ENCODE assay signal across 18 cellular contexts in genomic region chr6:114559419-114559818, GRCh38.
DNase-seq lines count a peak whose midpoint lies in the region; TF ChIP-seq lines count a peak whose summit lies in the region.
"Had no signal": no experiment of that assay in that cellular context is flagged by ENCODE, and none has a peak within 500 bp of the region (broad histone marks: within the 10 kb centered on the region; RNA-seq: fewer than 3 reads in every experiment).

No MANE protein-coding gene starts in this region.

- H3K56ac ChIP-seq in H9 (ENCODE audit: insufficient read length, low read depth, low read length): no peak overlapping the region

- H3T11ph ChIP-seq in H9 (ENCODE audit: low read length): no peak overlapping the region

- TF ChIP-seq EP300 in SK-N-SH (IDR thresholded peaks at IDR 0.05; ENCODE audit: borderline replicate concordance in 1 of 2, low read depth in 1 of 2, low read length in 1 of 2): no peak; a peak in 1 of 4 replicates
- peak; percentile 92 for TF ChIP-seq EP300 in neural cell (conservative IDR thresholded peaks at IDR 0.05; ENCODE audit: poor library complexity, severe bottlenecking)

- H4K91ac ChIP-seq in H9 (ENCODE audit: insufficient read length, low read depth, low read length): no peak overlapping the region

- no peak overlapping the region for H2AK5ac ChIP-seq in H9 (ENCODE audit: insufficient read length, low read length)

- H3K4me3 ChIP-seq in SK-N-SH (ENCODE audit: low read depth in 2 of 2, low read length in 1 of 2) (no peak overlapping the region), neural cell (ENCODE audit: low read length) (no peak overlapping the region)
- H3K4me3 ChIP-seq: BLaER1 had no signal

- DNase-seq in NCI-H1930 (lab: John Stamatoyannopoulos, UW) (peak; percentile 40 to 46), NCI-H69 (lab: John Stamatoyannopoulos, UW) (peak; percentile 11), SK-N-SH (no peak), H9 (no peak), SKM-1 treated with dmso at 0.1 percent for 144 hours (lab: John Stamatoyannopoulos, UW; ENCODE audit: unreplicated experiment) (no peak), A172 (ENCODE audit: low spot score) (no peak)
- DNase-seq: CD4-positive, CD25-positive, alpha-beta regulatory T cell; CD8-positive, alpha-beta T cell; DMS 273 treated with DMSO at 0.1 percent for 48 hours; DMS79; EL; GF-D8; GOT3; HCEC 1CT had no signal

- H3K79me1 ChIP-seq in H9 (ENCODE audit: insufficient read depth, low read depth, low read length, poor library complexity, severe bottlenecking): no peaks in the 10 kb centered on the region

- H2BK15ac ChIP-seq in H9 (ENCODE audit: low read depth, low read length): no peak overlapping the region

- H3K14ac ChIP-seq in H9 (ENCODE audit: insufficient read depth, low read length): no peak overlapping the region

- TF ChIP-seq RAD21 in SK-N-SH (IDR thresholded peaks at IDR 0.05; ENCODE audit: low read length) (no peak), neural cell (conservative IDR thresholded peaks at IDR 0.05) (no peak)

- no peaks in the 10 kb centered on the region for H3K23me2 ChIP-seq in H9 (ENCODE audit: insufficient read length, low read depth, low read length, poor library complexity, severe bottlenecking)

- H4K8ac ChIP-seq in H9 (replicated peaks; ENCODE audit: insufficient read length, low read depth, low read length): no peak overlapping the region

- H2BK120ac ChIP-seq in H9 (ENCODE audit: low read depth, low read length, poor library complexity, severe bottlenecking): no peak overlapping the region

- H2BK20ac ChIP-seq in H9 (ENCODE audit: low read depth, low read length, poor library complexity, severe bottlenecking): no peak overlapping the region

- POLR2A ChIA-PET in SK-N-SH (lab: Yijun Ruan, JAX): no interaction called here

- H3K27me3 Mint-ChIP-seq in H9 (ENCODE audit: low read depth): no peaks in the 10 kb centered on the region
- H3K27me3 Mint-ChIP-seq: B cell; CD4-positive, CD25-positive, alpha-beta regulatory T cell had no signal

- H3F3A ChIP-seq in SK-N-SH (replicated peaks; ENCODE audit: insufficient read depth): no peaks in the 10 kb centered on the region
- H3F3A ChIP-seq in neural cell (ENCODE audit: insufficient read depth, low read length, poor library complexity, severe bottlenecking): no peaks in the 10 kb centered on the region

- no peak for TF ChIP-seq CTCF in SK-N-SH (IDR thresholded peaks at IDR 0.05)
- no peak for TF ChIP-seq CTCF in neural cell (IDR thresholded peaks at IDR 0.05; ENCODE audit: poor library complexity, severe bottlenecking)
- TF ChIP-seq CTCF in H9 (conservative IDR thresholded peaks at IDR 0.05): no peak

- H3K79me2 ChIP-seq in SK-N-SH (ENCODE audit: insufficient read depth): no peaks in the 10 kb centered on the region
- no peaks in the 10 kb centered on the region for H3K79me2 ChIP-seq in neural cell (replicated peaks; ENCODE audit: insufficient read depth, low read length)
- H3K79me2 ChIP-seq in H9 (ENCODE audit: insufficient read depth, low read length): no peaks in the 10 kb centered on the region

- H3K9ac ChIP-seq in SK-N-SH (no peak overlapping the region), neural cell (ENCODE audit: low read length) (no peak overlapping the region), H9 (ENCODE audit: extremely low read depth, insufficient read length, low read length) (no peak overlapping the region)
- H3K9ac ChIP-seq: BLaER1 had no signal

- no peak overlapping the region for H3K4me2 ChIP-seq in SK-N-SH
- H3K4me2 ChIP-seq in neural cell (ENCODE audit: low read length): no peak overlapping the region
- no peak overlapping the region for H3K4me2 ChIP-seq in H9 (ENCODE audit: insufficient read depth, insufficient read length, low read length)
- H3K4me2 ChIP-seq: BLaER1 had no signal

- H4K5ac ChIP-seq in H9 (ENCODE audit: insufficient read length, low read depth, low read length): no peak overlapping the region

- CTCF ChIA-PET in SK-N-SH (lab: Yijun Ruan, JAX): no interaction called here

- no peak overlapping the region for H3K4me3 Mint-ChIP-seq in H9
- H3K4me3 Mint-ChIP-seq: B cell; CD4-positive, CD25-positive, alpha-beta regulatory T cell; CD8-positive, alpha-beta T cell had no signal

- H3K27ac ChIP-seq in SK-N-SH (ENCODE audit: low read depth in 2 of 2, low read length in 1 of 2) (peak overlapping the region in 1 of 2 experiments; percentile 22; a peak in 1 of 4 replicates), neural cell (ENCODE audit: low read length) (peak overlapping the region; percentile 44), H9 (ENCODE audit: insufficient read length, low read depth, low read length) (no peak overlapping the region)
- H3K27ac ChIP-seq: BLaER1, C4-2B had no signal

- no peak overlapping the region for H2BK12ac ChIP-seq in H9 (ENCODE audit: insufficient read length, low read depth, low read length)

- no peak overlapping the region for H3K23ac ChIP-seq in H9 (ENCODE audit: insufficient read length, low read depth, low read length)

- H4K20me1 ChIP-seq in SK-N-SH (ENCODE audit: insufficient read depth) (no peaks in the 10 kb centered on the region), neural cell (ENCODE audit: insufficient read depth) (no peaks in the 10 kb centered on the region), H9 (ENCODE audit: control insufficient read depth, insufficient read depth, insufficient read length) (no peaks in the 10 kb centered on the region)
- H4K20me1 ChIP-seq: BLaER1 had no signal

- H3K36me3 ChIP-seq in SK-N-SH (replicated peaks in 1 of 2; ENCODE audit: control insufficient read depth in 1 of 2, insufficient read depth in 2 of 2, low read length in 1 of 2): no peaks in the 10 kb centered on the region
- no peaks in the 10 kb centered on the region for H3K36me3 ChIP-seq in neural cell (ENCODE audit: insufficient read depth, low read length)
- H3K36me3 ChIP-seq: BLaER1 had no signal

- H3K36me3 Mint-ChIP-seq in H9 (ENCODE audit: insufficient read depth in 1 of 3, low read depth in 3 of 3): peaks cover 17 to 29% (median 18%) of the 10 kb centered on the region in 3 experiments
- H3K36me3 Mint-ChIP-seq: CD4-positive, CD25-positive, alpha-beta regulatory T cell; CD8-positive, alpha-beta T cell had no signal

- H3K9me2 ChIP-seq in SK-N-SH (no peaks in the 10 kb centered on the region), neural cell (ENCODE audit: insufficient read depth, low read length) (no peaks in the 10 kb centered on the region)

- H3K9me3 ChIP-seq in SK-N-SH (no peaks in the 10 kb centered on the region), neural cell (ENCODE audit: low read length) (no peaks in the 10 kb centered on the region), H9 (ENCODE audit: control insufficient read depth, low read depth, low read length) (no peaks in the 10 kb centered on the region)

- H3K4me1 Mint-ChIP-seq in H9: no peaks in the 10 kb centered on the region
- H3K4me1 Mint-ChIP-seq: B cell; CD4-positive, CD25-positive, alpha-beta regulatory T cell had no signal

- H3K4me1 ChIP-seq in SK-N-SH (ENCODE audit: control insufficient read depth in 1 of 2, insufficient read depth in 2 of 2, low read depth in 1 of 2, low read length in 1 of 2): peaks cover 0 to 8% of the 10 kb centered on the region in 2 experiments; a peak in 2 of 4 replicates
- H3K4me1 ChIP-seq in H9 (ENCODE audit: insufficient read depth, low read length): no peaks in the 10 kb centered on the region
- H3K4me1 ChIP-seq: BLaER1 had no signal

- 0% methylated on average over 1 of the region's 1 CpG for WGBS in SK-N-SH (ENCODE audit: low lambda C conversion rate)
- no CpG with 5 or more reads among the region's 1 CpG for WGBS in H9 (ENCODE audit: extremely low coverage, insufficient read length, low lambda C conversion rate)

- H3K27ac Mint-ChIP-seq in H9: no peak overlapping the region
- H3K27ac Mint-ChIP-seq: B cell; CD4-positive, CD25-positive, alpha-beta regulatory T cell; CD8-positive, alpha-beta T cell had no signal

- H2AFZ ChIP-seq in SK-N-SH (ENCODE audit: low read depth) (no peak overlapping the region), neural cell (ENCODE audit: low read depth, low read length) (no peak overlapping the region), H9 (ENCODE audit: low read length) (no peak overlapping the region)

- H3K4ac ChIP-seq in H9 (ENCODE audit: low read depth, low read length): no peak overlapping the region

- H3K18ac ChIP-seq in H9 (ENCODE audit: insufficient read length, low read depth, low read length): no peak overlapping the region

- peaks cover 24 to 25% of the 10 kb centered on the region in 2 experiments for H3K9me3 Mint-ChIP-seq in H9

- H3K27me3 ChIP-seq in SK-N-SH (ENCODE audit: insufficient read depth) (no peaks in the 10 kb centered on the region), neural cell (ENCODE audit: insufficient read depth, low read depth, low read length) (no peaks in the 10 kb centered on the region), H9 (ENCODE audit: insufficient read depth, low read length) (no peaks in the 10 kb centered on the region)
- H3K27me3 ChIP-seq: BLaER1 had no signal

- no peak overlapping the region for H2BK5ac ChIP-seq in H9 (ENCODE audit: insufficient read length, low read length)

TF ChIP-seq in SK-N-SH, 30 proteins besides CTCF, POLR2A, EP300 and RAD21 (continues in another document):
- no peak for TF ChIP-seq PBX3 (IDR thresholded peaks at IDR 0.05)

TF ChIP-seq in neural cell, 6 proteins besides CTCF, POLR2A, EP300 and RAD21 (continues in another document):
- peak; percentile 93 for TF ChIP-seq REST (IDR thresholded peaks at IDR 0.05; ENCODE audit: borderline replicate concordance)
- peak; percentile 57 for TF ChIP-seq POLR2AphosphoS5 (IDR thresholded peaks at IDR 0.05)

Comparison
In these comparisons a context has a peak if more than half of its experiments do, and no peak if none do; other contexts are left out.
1. DNase-seq: peak in NCI-H1930 (2 of 2) and NCI-H69 (single experiment); none in SK-N-SH (single experiment), H9 (single experiment), SKM-1 treated with dmso at 0.1 percent for 144 hours (single experiment) and A172 (single experiment).